ENCODE assay signal across 8 cellular contexts in the genomic region with DNA sequence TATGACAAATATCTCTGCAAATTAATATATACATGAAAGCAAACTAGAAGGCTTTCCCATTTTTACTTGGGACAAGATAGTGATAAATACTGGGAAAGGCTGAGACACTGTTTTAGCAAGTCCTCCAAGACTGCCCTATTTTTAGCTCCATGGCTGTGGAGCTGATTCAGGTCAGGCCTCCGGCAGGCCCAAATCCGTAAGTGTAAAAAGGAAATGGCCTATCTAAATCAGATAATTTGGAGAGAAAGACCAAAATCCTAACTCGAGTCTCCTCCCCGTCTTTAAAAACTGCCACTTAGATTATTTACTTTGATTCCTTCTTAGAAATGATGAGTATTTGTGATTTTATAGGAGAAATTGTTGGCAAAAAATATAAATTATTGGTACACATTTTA. TPM values are rescaled to one million over a fixed set of nuclear protein-coding genes. Genes with fewer than 3 reads are reported as not detected.
DNase-seq lines count a peak whose midpoint lies in the region; ATAC-seq and TF ChIP-seq lines count a peak whose summit lies in the region.

No MANE protein-coding gene starts in this region.

- H3K27me3 ChIP-seq in left ventricle myocardium inferior (ENCODE audit: low read depth) (no peaks in the 10 kb centered on the region), body of pancreas (no peaks in the 10 kb centered on the region)

- peaks cover 6% of the 10 kb centered on the region for H3K36me3 Mint-ChIP-seq in memory B cell

- no peak for DNase-seq in left ventricle myocardium inferior
- no peak for DNase-seq in left cardiac atrium
- no peak for DNase-seq in body of pancreas
- no peak for DNase-seq in memory B cell (ENCODE audit: low spot score in 2 of 2)
- no peak for DNase-seq in NCI-H2029 treated with DMSO at 0.1 percent for 48 hours (lab: John Stamatoyannopoulos, UW)
- no peak for DNase-seq in epidermal melanocyte (ENCODE audit: insufficient read length, low spot score)

- H3K4me1 ChIP-seq in left ventricle myocardium inferior (peaks cover 73% of the 10 kb centered on the region), body of pancreas (peaks cover 44% of the 10 kb centered on the region)

- H3K4me1 Mint-ChIP-seq in memory B cell: peaks cover 36% of the 10 kb centered on the region

- WGBS in body of pancreas, 2 donors: 1 to 4% methylated on average over 4 of the region's 4 CpGs

- H3K9me3 Mint-ChIP-seq in memory B cell: no peaks in the 10 kb centered on the region

- peak overlapping the region; percentile 90 for H3K4me3 ChIP-seq in left ventricle myocardium inferior
- H3K4me3 ChIP-seq in body of pancreas: no peak overlapping the region

- H3K27ac ChIP-seq in left ventricle myocardium inferior (replicated peaks): peak overlapping the region; percentile 99
- H3K27ac ChIP-seq in body of pancreas: peak overlapping the region; percentile 18 to 99 (median 98)

- H3K9me3 ChIP-seq in left ventricle myocardium inferior (replicated peaks) (no peaks in the 10 kb centered on the region), body of pancreas (no peaks in the 10 kb centered on the region)

- no peak for TF ChIP-seq POLR2A in body of pancreas (IDR thresholded peaks at IDR 0.05)

- no peak for ATAC-seq in left cardiac atrium
- no peak for ATAC-seq in body of pancreas
- no peak for ATAC-seq in memory B cell (ENCODE audit: low read depth)
- ATAC-seq in GM18868 (IDR thresholded peaks at IDR 0.05; ENCODE audit: unreplicated experiment): no peak
- ATAC-seq in GM18502 (IDR thresholded peaks at IDR 0.05; ENCODE audit: poor library complexity, unreplicated experiment): no peak

- TF ChIP-seq CTCF in left ventricle myocardium inferior (IDR thresholded peaks at IDR 0.05; ENCODE audit: borderline replicate concordance): no peak
- TF ChIP-seq CTCF in body of pancreas (IDR thresholded peaks at IDR 0.05): no peak

- peak overlapping the region; percentile 92 for H3K4me3 Mint-ChIP-seq in memory B cell

- peaks cover 14% of the 10 kb centered on the region for H3K36me3 ChIP-seq in left ventricle myocardium inferior
- no peaks in the 10 kb centered on the region for H3K36me3 ChIP-seq in body of pancreas (replicated peaks in 1 of 2; ENCODE audit: insufficient read depth in 1 of 2, low read depth in 2 of 2)

- no peaks in the 10 kb centered on the region for H3K27me3 Mint-ChIP-seq in memory B cell

- intact Hi-C loops in left ventricle myocardium inferior (cut with micrococcal nuclease): no loop called here
- intact Hi-C loops in left cardiac atrium (cut with DNase I): no loop called here
- intact Hi-C loops in body of pancreas (cut with DNase I): no loop called here

- H3K27ac Mint-ChIP-seq in memory B cell: peak overlapping the region; percentile 97

RNA-seq across cellular contexts. Expression of gene OTUD4, which starts 2.9 kb away (rescaled TPM):
- total RNA-seq in left ventricle myocardium inferior (37.6 TPM), left cardiac atrium (10 to 100 TPM; 26.5 to 27.1 TPM), body of pancreas (10 to 100 TPM; 13.0 to 37.9 TPM)
